ENCODE assay signal across 8 cellular contexts in genomic region chrX:25144043-25144940, GRCh38.
DNase-seq lines count a peak whose midpoint lies in the region; ATAC-seq and TF ChIP-seq lines count a peak whose summit lies in the region.

No MANE protein-coding gene starts in this region.

- H3K27me3 ChIP-seq in BE2C (no peaks in the 10 kb centered on the region), uterus (peaks cover 0 to 7% of the 10 kb centered on the region in 2 donors)

- H3K9me3 ChIP-seq in BE2C: no peaks in the 10 kb centered on the region
- no peaks in the 10 kb centered on the region for H3K9me3 ChIP-seq in uterus

- DNase-seq in BE2C (peak; percentile 61), NCI-H510A treated with DMSO at 0.1 percent for 48 hours (lab: John Stamatoyannopoulos, UW) (peak; percentile 21), activated T-cell treated with anti-CD3 and anti-CD28 coated beads for 24 hours (ENCODE audit: low read depth) (peak; percentile 4), fibroblast of villous mesenchyme (ENCODE audit: low read depth) (peak; percentile 61), nucleus accumbens (lab: John Stamatoyannopoulos, UW) (peak in 48 of 56 donors; percentile 0 to 81 (median 12)), uterus (peak; percentile 35 to 42)

- TF ChIP-seq POLR2A in uterus (IDR thresholded peaks at IDR 0.05): no peak

- no peaks in the 10 kb centered on the region for H3K36me3 ChIP-seq in BE2C
- H3K36me3 ChIP-seq in uterus: no peaks in the 10 kb centered on the region

- no peak overlapping the region for H3K27ac ChIP-seq in uterus

- no peak overlapping the region for H3K4me3 ChIP-seq in BE2C (ENCODE audit: low read depth, low read length)
- H3K4me3 ChIP-seq in fibroblast of villous mesenchyme (ENCODE audit: low read depth, low read length): no peak overlapping the region
- H3K4me3 ChIP-seq in uterus: no peak overlapping the region

- intact Hi-C loops in uterus (cut with DNase I; ENCODE audit: low total_unique reads): no loop called here

- ATAC-seq in GM21825 (IDR thresholded peaks at IDR 0.05; ENCODE audit: unreplicated experiment) (peak; percentile 50), GM18873 (IDR thresholded peaks at IDR 0.05; ENCODE audit: low FRiP score, unreplicated experiment) (no peak)

- TF ChIP-seq CTCF in BE2C (IDR thresholded peaks at IDR 0.05; ENCODE audit: low read depth, low read length) (peak; percentile 63), fibroblast of villous mesenchyme (IDR thresholded peaks at IDR 0.05; ENCODE audit: insufficient read depth, low read depth, low read length) (peak; percentile 62), uterus (IDR thresholded peaks at IDR 0.05) (peak; percentile 45 to 55 (median 46))

- H3K4me1 ChIP-seq in BE2C: no peaks in the 10 kb centered on the region
- no peaks in the 10 kb centered on the region for H3K4me1 ChIP-seq in uterus

Comparison
In these comparisons a context has a peak if more than half of its experiments do, and no peak if none do; other contexts are left out.
1. DNase-seq: peak in every context shown above with its lines; median percentile 61 in BE2C; 61 in fibroblast of villous mesenchyme; 38 in uterus; 21 in NCI-H510A treated with DMSO at 0.1 percent for 48 hours; 12 in nucleus accumbens; 4 in activated T-cell treated with anti-CD3 and anti-CD28 coated beads for 24 hours.